17 cellular contexts compared by ENCODE assay signal in genomic region chr11:114250180-114250579, GRCh38. TPM values are rescaled to one million over a fixed set of nuclear protein-coding genes. Genes with fewer than 3 reads are reported as not detected.
"Had no signal": no experiment of that assay in that cellular context is flagged by ENCODE, and none has a peak within 500 bp of the region (broad histone marks: within the 10 kb centered on the region; RNA-seq: fewer than 3 reads in every experiment).

No MANE protein-coding gene starts in this region.

- H3K4me2 ChIP-seq: hepatocyte had no signal

- H3K27ac ChIP-seq: body of pancreas, hepatocyte, lower lobe of right lung, WERI-Rb-1 had no signal

- H2AFZ ChIP-seq: hepatocyte had no signal

- H3K4me1 ChIP-seq: body of pancreas, lower lobe of right lung had no signal

- DNase-seq: activated CD4-positive, alpha-beta T cell treated with anti-CD3 and anti-CD28 coated beads for 1 hour; activated CD8-positive, alpha-beta memory T cell treated with anti-CD3 and anti-CD28 coated beads for 24 hours; activated CD8-positive, alpha-beta memory T cell treated with anti-CD3 and anti-CD28 coated beads, Interleukin-2, amount 50 U/mL, for 48 hours; activated effector memory CD4-positive, alpha-beta T cell treated with Interleukin-2 at 50 U/mL for 16 hours; activated naive CD4-positive, alpha-beta T cell treated with anti-CD3 and anti-CD28 coated beads, Interleukin-2, amount 50 U/mL, for 16 hours; activated T-cell treated with anti-CD3 and anti-CD28 coated beads, Interleukin-2, amount 50 U/mL, for 48 hours; body of pancreas; caudate nucleus; effector memory CD8-positive, alpha-beta T cell; lower lobe of right lung; ovary; stimulated activated naive CD4-positive, alpha-beta T cell; T-helper 2 cell; WERI-Rb-1 had no signal

- H3K27me3 ChIP-seq: body of pancreas, hepatocyte, ovary, tibial nerve had no signal

- H3K9me3 ChIP-seq: body of pancreas, lower lobe of right lung, ovary, tibial nerve had no signal

- H3K4me3 ChIP-seq: body of pancreas, hepatocyte, lower lobe of right lung, ovary, tibial nerve had no signal

- H3K36me3 ChIP-seq: ovary, WERI-Rb-1 had no signal

RNA-seq across cellular contexts. Expression of gene NNMT, which starts 46.0 kb away (rescaled TPM):
- polyA plus RNA-seq: neural cell had no signal
